ENCODE assay signal across 24 cellular contexts in the genomic region with DNA sequence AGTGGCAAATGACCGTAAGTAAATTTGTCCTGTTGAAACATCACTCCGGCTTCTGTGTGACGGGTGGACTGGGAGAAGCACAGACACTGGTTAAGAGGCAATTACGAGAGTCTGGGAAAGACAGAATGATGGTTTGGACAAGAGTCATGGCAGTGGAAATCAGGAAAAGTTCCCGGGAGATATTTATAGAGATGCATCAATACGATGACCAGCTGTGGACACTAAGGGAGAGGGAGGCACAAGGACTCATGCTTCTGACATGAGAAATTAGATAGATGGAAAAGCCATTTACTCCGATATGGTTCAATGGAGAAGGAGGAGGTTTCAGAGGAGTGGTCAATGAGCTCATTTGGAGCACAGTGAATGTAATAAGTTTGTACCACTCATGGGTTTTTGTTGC.
"Had no signal": no experiment of that assay in that cellular context is flagged by ENCODE, and none has a peak within 500 bp of the region (broad histone marks: within the 10 kb centered on the region; RNA-seq: fewer than 3 reads in every experiment).

No MANE protein-coding gene starts in this region.

- H3K9me3 Mint-ChIP-seq: central memory CD8-positive, alpha-beta T cell; effector memory CD8-positive, alpha-beta T cell had no signal

- H3K9me3 ChIP-seq: colonic mucosa, gastrocnemius medialis, ovary, uterus had no signal

- H3K27ac Mint-ChIP-seq: effector memory CD8-positive, alpha-beta T cell; natural killer cell; stimulated activated naive B cell treated with anti-CD40 and anti-IgM and Interleukin-4, amounts not matched to agents 10 μg/mL and 1 μg/mL and 100 μg/mL, for 72 hours; stimulated activated naive CD8-positive, alpha-beta T cell treated with anti-CD3 and anti-CD28 coated beads, Interleukin-15, Interleukin-2, amounts not matched to agents 100 ng/mL and 50 ng/mL, for 24 hours had no signal

- DNase-seq: colonic mucosa; dermis blood vessel endothelial cell; effector memory CD8-positive, alpha-beta T cell; foreskin fibroblast; gastrocnemius medialis; head of caudate nucleus; kidney; left colon; left ventricle myocardium inferior; lower lobe of right lung; natural killer cell; occipital lobe; ovary; spleen; stimulated activated naive B cell treated with anti-CD40 and anti-IgM and Interleukin-4, amounts not matched to agents 10 μg/mL and 1 μg/mL and 100 μg/mL, for 72 hours; upper lobe of left lung; uterus had no signal

- H3K36me3 ChIP-seq: colonic mucosa, gastrocnemius medialis, left ventricle myocardium inferior, lower lobe of right lung, ovary, right atrium auricular region, spleen, thoracic aorta, tibial nerve, upper lobe of left lung, uterus had no signal

- H3K4me3 Mint-ChIP-seq: central memory CD8-positive, alpha-beta T cell; effector memory CD8-positive, alpha-beta T cell; natural killer cell; stimulated activated naive B cell treated with anti-CD40 and anti-IgM and Interleukin-4, amounts not matched to agents 10 μg/mL and 1 μg/mL and 100 μg/mL, for 72 hours; stimulated activated naive CD8-positive, alpha-beta T cell treated with anti-CD3 and anti-CD28 coated beads, Interleukin-15, Interleukin-2, amounts not matched to agents 100 ng/mL and 50 ng/mL, for 24 hours had no signal

- H3K27me3 ChIP-seq: colonic mucosa, gastrocnemius medialis, ovary, right atrium auricular region, tibial nerve, upper lobe of left lung, uterus had no signal

- H3K27ac ChIP-seq: colonic mucosa, gastrocnemius medialis, left ventricle myocardium inferior, lower lobe of right lung, ovary, right atrium auricular region, skin epidermis, spleen, thoracic aorta, tibial nerve, upper lobe of left lung, uterus had no signal

- H3K4me3 ChIP-seq: colonic mucosa, gastrocnemius medialis, left ventricle myocardium inferior, lower lobe of right lung, ovary, right atrium auricular region, skin epidermis, spleen, thoracic aorta, tibial nerve, upper lobe of left lung, uterus had no signal

- H3K4me1 ChIP-seq: colonic mucosa, lower lobe of right lung, uterus had no signal

- ATAC-seq: effector memory CD8-positive, alpha-beta T cell; gastrocnemius medialis; left colon; lower lobe of right lung; natural killer cell; sciatic nerve; stimulated activated naive B cell treated with anti-CD40 and anti-IgM and Interleukin-4, amounts not matched to agents 10 μg/mL and 1 μg/mL and 100 μg/mL, for 72 hours had no signal
